ENCODE assay signal across 32 cellular contexts in the genomic region with DNA sequence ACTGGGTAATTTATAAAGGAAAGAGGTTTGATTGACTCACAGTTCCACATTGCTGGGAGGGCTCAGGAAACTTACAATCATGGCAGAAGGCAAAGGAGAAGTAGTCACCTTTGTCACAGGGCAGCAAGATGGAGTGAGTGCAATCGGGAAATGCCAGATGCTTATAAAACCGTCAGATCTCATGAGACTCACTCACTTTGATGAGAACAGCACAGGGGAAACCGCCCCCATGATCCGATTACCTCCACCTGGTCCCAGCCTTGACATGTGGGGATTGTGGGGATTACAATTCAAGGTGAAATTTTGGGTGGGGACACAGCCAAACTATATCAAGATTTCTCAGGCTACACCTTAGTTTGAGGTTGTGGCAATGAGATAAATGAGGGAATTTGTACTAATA. TPM values are rescaled to one million over a fixed set of nuclear protein-coding genes. Genes with fewer than 3 reads are reported as not detected.
"Had no signal": no experiment of that assay in that cellular context is flagged by ENCODE, and none has a peak within 500 bp of the region (broad histone marks: within the 10 kb centered on the region; RNA-seq: fewer than 3 reads in every experiment).

No MANE protein-coding gene starts in this region.

- H3K36me3 ChIP-seq: breast epithelium, heart right ventricle, right atrium auricular region, upper lobe of left lung had no signal

- DNase-seq: activated CD4-positive, alpha-beta memory T cell treated with anti-CD3 and anti-CD28 coated beads for 36 hours; activated CD4-positive, alpha-beta T cell treated with anti-CD3 and anti-CD28 coated beads, Interleukin-2, amount 10 ng/mL, durations not matched to agents 24 days and 14 days; activated CD4-positive, CD25-positive, alpha-beta regulatory T cell treated with anti-CD3 and anti-CD28 coated beads, Interleukin-2, amount 50 U/mL, for 72 hours; activated CD8-positive, alpha-beta memory T cell treated with anti-CD3 and anti-CD28 coated beads, Interleukin-2, amount 50 U/mL, for 4 hours; activated gamma-delta T cell; activated naive CD4-positive, alpha-beta T cell treated with anti-CD3 and anti-CD28 coated beads, Interleukin-2, amount 50 U/mL, for 16 hours; activated naive CD8-positive, alpha-beta T cell treated with anti-CD3 and anti-CD28 coated beads, Interleukin-2, amount 50 U/mL, for 24 hours; activated T-cell treated with anti-CD3 and anti-CD28 coated beads, Interleukin-2, amount 50 U/mL, for 24 hours; central memory CD4-positive, alpha-beta T cell; endodermal cell; foreskin keratinocyte; heart right ventricle; kidney glomerular epithelial cell; left ventricle myocardium superior; midbrain; natural killer cell; stimulated activated CD4-positive, alpha-beta T cell treated with anti-CD3 and anti-CD28 coated beads, Interleukin-1b, Interleukin-23, amount 100 ng/mL, for 48 hours; stimulated activated CD4-positive, alpha-beta T cell treated with anti-CD3 and anti-CD28 coated beads, Interleukin-4, amount 100 ng/mL, for 4 hours; stimulated activated CD8-positive, alpha-beta memory T cell treated with anti-CD3 and anti-CD28 coated beads, Interleukin-4, amount 100 ng/mL, for 48 hours; stimulated activated naive CD8-positive, alpha-beta T cell treated with anti-CD3 and anti-CD28 coated beads, Interleukin-15, amount 100 ng/mL, for 72 hours; substantia nigra; T1000; upper lobe of left lung had no signal

- H3K9me3 ChIP-seq: breast epithelium, right atrium auricular region, upper lobe of left lung had no signal

- ATAC-seq: activated naive CD8-positive, alpha-beta T cell treated with anti-CD3 and anti-CD28 coated beads, Interleukin-2, amount 50 U/mL, for 24 hours; esophagus mucosa; foreskin keratinocyte; heart right ventricle; left ventricle myocardium superior; natural killer cell; stimulated activated memory B cell treated with anti-CD40 and anti-IgM and Interleukin-4, amounts not matched to agents 10 μg/mL and 1 μg/mL and 100 μg/mL, for 72 hours; stimulated activated naive CD8-positive, alpha-beta T cell treated with anti-CD3 and anti-CD28 coated beads, Interleukin-15, amount 100 ng/mL, for 72 hours had no signal

- H3K27me3 ChIP-seq: breast epithelium, foreskin keratinocyte, heart right ventricle, right atrium auricular region, upper lobe of left lung had no signal

- H3K4me3 ChIP-seq: breast epithelium, heart right ventricle, right atrium auricular region, smooth muscle cell, upper lobe of left lung had no signal

- H3K27ac ChIP-seq: breast epithelium, foreskin keratinocyte, heart right ventricle, right atrium auricular region, upper lobe of left lung had no signal

RNA-seq across cellular contexts. Expression of a gene that starts 54.9 kb away (rescaled TPM):
- total RNA-seq: activated CD4-positive, alpha-beta memory T cell treated with anti-CD3 and anti-CD28 coated beads for 36 hours; activated CD4-positive, alpha-beta T cell treated with anti-CD3 and anti-CD28 coated beads, Interleukin-2, amount 10 ng/mL, durations not matched to agents 24 days and 14 days; activated CD8-positive, alpha-beta memory T cell treated with anti-CD3 and anti-CD28 coated beads for 36 hours; breast epithelium; endodermal cell; esophagus mucosa; foreskin keratinocyte; heart right ventricle; left ventricle myocardium superior; lung microvascular endothelial cell; natural killer cell; omental fat pad; pulmonary artery endothelial cell; right atrium auricular region; smooth muscle cell; upper lobe of left lung had no signal
